17 cellular contexts compared by ENCODE assay signal in genomic region chr11:73439002-73439843, GRCh38.
DNase-seq lines count a peak whose midpoint lies in the region; ATAC-seq and TF ChIP-seq lines count a peak whose summit lies in the region.
"Had no signal": no experiment of that assay in that cellular context is flagged by ENCODE, and none has a peak within 500 bp of the region (broad histone marks: within the 10 kb centered on the region; RNA-seq: fewer than 3 reads in every experiment).

No MANE protein-coding gene starts in this region.

- no peak overlapping the region for H3K27ac Mint-ChIP-seq in GM23338
- H3K27ac Mint-ChIP-seq in activated CD4-positive, alpha-beta memory T cell treated with anti-CD3 and anti-CD28 coated beads for 36 hours, result no peak overlapping the region
- H3K27ac Mint-ChIP-seq: activated T-cell treated with anti-CD3 and anti-CD28 coated beads, Interleukin-2, amount 50 U/mL, for 72 hours; CD4-positive, alpha-beta T cell; immature natural killer cell had no signal

- H3K4me1 ChIP-seq in GM23338 (ENCODE audit: insufficient read depth), result peaks cover 7% of the 10 kb centered on the region; the same call in 1 of the 2 replicates
- peaks cover 0 to 33% (median 19%) of the 10 kb centered on the region in 12 donors for H3K4me1 ChIP-seq in heart left ventricle

- H3K4me3 Mint-ChIP-seq in GM23338, result no peak overlapping the region
- no peak overlapping the region for H3K4me3 Mint-ChIP-seq in activated CD4-positive, alpha-beta memory T cell treated with anti-CD3 and anti-CD28 coated beads for 36 hours
- H3K4me3 Mint-ChIP-seq: activated T-cell treated with anti-CD3 and anti-CD28 coated beads, Interleukin-2, amount 50 U/mL, for 72 hours; CD4-positive, alpha-beta T cell; central memory CD8-positive, alpha-beta T cell; immature natural killer cell had no signal

- CTCF ChIA-PET in activated CD4-positive, alpha-beta memory T cell treated with anti-CD3 and anti-CD28 coated beads for 36 hours (lab: Charles Lee), result no interaction called here

- H3K36me3 ChIP-seq in GM23338 (ENCODE audit: insufficient read depth) (no peaks in the 10 kb centered on the region), heart left ventricle (no peaks in the 10 kb centered on the region)
- H3K36me3 ChIP-seq: tibial artery had no signal

- H3K27me3 ChIP-seq in GM23338 (ENCODE audit: insufficient read depth) (no peaks in the 10 kb centered on the region), heart left ventricle (no peaks in the 10 kb centered on the region)
- H3K27me3 ChIP-seq: tibial artery had no signal

- H2AFZ ChIP-seq in GM23338, result no peak overlapping the region

- no peak overlapping the region for H3K4me2 ChIP-seq in GM23338
- H3K4me2 ChIP-seq: KMS-11 had no signal

- intact Hi-C loops in heart left ventricle (cut with DNase I) (loop anchor here in 1 of 10 donors (5.0 kb wide), 1 partner anchor 33 kb away; no protein-coding TSS in a partner anchor), sciatic nerve (cut with DNase I) (no loop called here)
- intact Hi-C loops in activated CD4-positive, alpha-beta memory T cell treated with anti-CD3 and anti-CD28 coated beads for 36 hours (cut with micrococcal nuclease), result no loop called here

- H3K27ac ChIP-seq in GM23338 (ENCODE audit: low read depth) (0 out of 2 replicates have a peak overlapping the region, but pooled peaks have one; percentile 35), heart left ventricle (peak overlapping the region in 5 of 12 donors; percentile 7 to 61 (median 21))
- H3K27ac ChIP-seq: HL-60, KMS-11, tibial artery had no signal

- 0 out of 2 replicates have a peak, but pooled peaks cover 5% of the 10 kb centered on the region for H4K20me1 ChIP-seq in GM23338 (replicated peaks; ENCODE audit: insufficient read depth)

- no peaks in the 10 kb centered on the region for H3K9me3 Mint-ChIP-seq in GM23338
- H3K9me3 Mint-ChIP-seq in activated CD4-positive, alpha-beta memory T cell treated with anti-CD3 and anti-CD28 coated beads for 36 hours, result no peaks in the 10 kb centered on the region
- H3K9me3 Mint-ChIP-seq: activated T-cell treated with anti-CD3 and anti-CD28 coated beads, Interleukin-2, amount 50 U/mL, for 72 hours; CD4-positive, alpha-beta T cell; central memory CD8-positive, alpha-beta T cell; immature natural killer cell had no signal

- H3K79me2 ChIP-seq in GM23338 (replicated peaks; ENCODE audit: insufficient read depth), result no peaks in the 10 kb centered on the region

- no peaks in the 10 kb centered on the region; the same call in 2 of the 3 replicates for H3K36me3 Mint-ChIP-seq in GM23338 (ENCODE audit: low read depth)
- no peaks in the 10 kb centered on the region for H3K36me3 Mint-ChIP-seq in activated CD4-positive, alpha-beta memory T cell treated with anti-CD3 and anti-CD28 coated beads for 36 hours

- TF ChIP-seq POLR2A in heart left ventricle (IDR thresholded peaks at IDR 0.05), result no peak

- peaks cover 17% of the 10 kb centered on the region for H3K4me1 Mint-ChIP-seq in GM23338
- H3K4me1 Mint-ChIP-seq in activated CD4-positive, alpha-beta memory T cell treated with anti-CD3 and anti-CD28 coated beads for 36 hours (ENCODE audit: low read depth), result peaks cover 2% of the 10 kb centered on the region
- H3K4me1 Mint-ChIP-seq: immature natural killer cell had no signal

- no peak for TF ChIP-seq CTCF in GM23338 (conservative IDR thresholded peaks at IDR 0.05; ENCODE audit: low read depth in 2 of 2)
- no peak for TF ChIP-seq CTCF in heart left ventricle (IDR thresholded peaks at IDR 0.05)

- no peaks in the 10 kb centered on the region for H3K27me3 Mint-ChIP-seq in GM23338 (ENCODE audit: insufficient read depth, low read depth, poor library complexity)
- H3K27me3 Mint-ChIP-seq in activated CD4-positive, alpha-beta memory T cell treated with anti-CD3 and anti-CD28 coated beads for 36 hours, result no peaks in the 10 kb centered on the region
- H3K27me3 Mint-ChIP-seq: CD4-positive, alpha-beta T cell; central memory CD8-positive, alpha-beta T cell had no signal

- 0 out of 2 replicates have a peak, but pooled peaks cover 3% of the 10 kb centered on the region for H3F3A ChIP-seq in GM23338 (replicated peaks; ENCODE audit: low read depth)

- DNase-seq in GM23338 (ENCODE audit: low spot score), result no peak
- no peak for DNase-seq in heart left ventricle
- DNase-seq in sciatic nerve (ENCODE audit: low spot score), result no peak
- no peak for DNase-seq in activated CD4-positive, alpha-beta memory T cell treated with anti-CD3 and anti-CD28 coated beads for 36 hours
- no peak for DNase-seq in germinal center (ENCODE audit: low spot score)
- DNase-seq: activated CD4-positive, alpha-beta T cell treated with anti-CD3 and anti-CD28 coated beads, Interleukin-2, amount 50 U/mL, for 4 hours; activated T-cell treated with anti-CD3 and anti-CD28 coated beads, Interleukin-2, amount 50 U/mL, for 72 hours; CD4-positive, alpha-beta T cell; immature natural killer cell; mesendoderm; NCI-H446; tibial artery had no signal

- 65 to 68% (median 66%) methylated on average over 5 of the region's 5 CpGs for WGBS in heart left ventricle, 4 donors

- H3K4me3 ChIP-seq in GM23338, result no peak overlapping the region
- H3K4me3 ChIP-seq in heart left ventricle, result no peak overlapping the region
- H3K4me3 ChIP-seq: tibial artery had no signal

- POLR2A ChIA-PET in activated CD4-positive, alpha-beta memory T cell treated with anti-CD3 and anti-CD28 coated beads for 36 hours (lab: Charles Lee), result no interaction called here

- H3K9me3 ChIP-seq in heart left ventricle, result no peaks in the 10 kb centered on the region
- H3K9me3 ChIP-seq: tibial artery had no signal

- ATAC-seq in GM23338 (peak; percentile 64), SK-N-SH treated with all-trans-retinoic acid at 6 μM for 48 hours (peak; percentile 93), heart left ventricle (peak; percentile 12 to 54 (median 46)), sciatic nerve (peak; percentile 48), HG03460 (IDR thresholded peaks at IDR 0.05; ENCODE audit: unreplicated experiment) (no peak)
- ATAC-seq: activated T-cell treated with anti-CD3 and anti-CD28 coated beads, Interleukin-2, amount 50 U/mL, for 72 hours had no signal

- H3K9me2 ChIP-seq in GM23338 (ENCODE audit: insufficient read depth), result no peaks in the 10 kb centered on the region

TF ChIP-seq in GM23338, 12 proteins besides CTCF, POLR2A, EP300 and RAD21 (continues in another document):
- no peak for TF ChIP-seq EZH2 (IDR thresholded peaks at IDR 0.05; ENCODE audit: low read depth, unreplicated experiment)
- no peak for TF ChIP-seq JUNB (IDR thresholded peaks at IDR 0.05; ENCODE audit: unreplicated experiment)
- TF ChIP-seq STAT1 (IDR thresholded peaks at IDR 0.05; ENCODE audit: unreplicated experiment), result no peak
- no peak for TF ChIP-seq ZNF114 (CRISPR knock-in tag; IDR thresholded peaks at IDR 0.05)

TF ChIP-seq in SK-N-SH treated with all-trans-retinoic acid at 6 μM for 48 hours, 23 proteins besides CTCF, POLR2A, EP300 and RAD21 (continues in another document):
- TF ChIP-seq ISL1 (CRISPR knock-in tag; IDR thresholded peaks at IDR 0.05) (no peak), CREB5 (CRISPR knock-in tag; IDR thresholded peaks at IDR 0.05; ENCODE audit: low read depth) (0 out of 2 replicates have a peak, but pooled peaks have one; percentile 2), ZFP3 (CRISPR knock-in tag; IDR thresholded peaks at IDR 0.05) (no peak), RARB (CRISPR knock-in tag; IDR thresholded peaks at IDR 0.05) (no peak), ESRRG (CRISPR knock-in tag; IDR thresholded peaks at IDR 0.05) (no peak), ZNF565 (CRISPR knock-in tag; conservative IDR thresholded peaks at IDR 0.05; ENCODE audit: low read depth) (no peak), ZC3H10 (CRISPR knock-in tag; IDR thresholded peaks at IDR 0.05) (no peak), ZNF8 (CRISPR knock-in tag; IDR thresholded peaks at IDR 0.05) (no peak), TCF4 (CRISPR knock-in tag; IDR thresholded peaks at IDR 0.05; ENCODE audit: borderline replicate concordance) (peak; percentile 90), ARNTL (CRISPR knock-in tag; IDR thresholded peaks at IDR 0.05; ENCODE audit: borderline replicate concordance, low read depth) (no peak), ZNF70 (CRISPR knock-in tag; IDR thresholded peaks at IDR 0.05) (no peak), GLIS3 (CRISPR knock-in tag; IDR thresholded peaks at IDR 0.05) (no peak), PPARA (CRISPR knock-in tag; IDR thresholded peaks at IDR 0.05; ENCODE audit: borderline replicate concordance) (no peak), PATZ1 (CRISPR knock-in tag; IDR thresholded peaks at IDR 0.05; ENCODE audit: borderline replicate concordance) (no peak)
